Comparison of ENCODE assay signal across 8 cellular contexts in the genomic region with DNA sequence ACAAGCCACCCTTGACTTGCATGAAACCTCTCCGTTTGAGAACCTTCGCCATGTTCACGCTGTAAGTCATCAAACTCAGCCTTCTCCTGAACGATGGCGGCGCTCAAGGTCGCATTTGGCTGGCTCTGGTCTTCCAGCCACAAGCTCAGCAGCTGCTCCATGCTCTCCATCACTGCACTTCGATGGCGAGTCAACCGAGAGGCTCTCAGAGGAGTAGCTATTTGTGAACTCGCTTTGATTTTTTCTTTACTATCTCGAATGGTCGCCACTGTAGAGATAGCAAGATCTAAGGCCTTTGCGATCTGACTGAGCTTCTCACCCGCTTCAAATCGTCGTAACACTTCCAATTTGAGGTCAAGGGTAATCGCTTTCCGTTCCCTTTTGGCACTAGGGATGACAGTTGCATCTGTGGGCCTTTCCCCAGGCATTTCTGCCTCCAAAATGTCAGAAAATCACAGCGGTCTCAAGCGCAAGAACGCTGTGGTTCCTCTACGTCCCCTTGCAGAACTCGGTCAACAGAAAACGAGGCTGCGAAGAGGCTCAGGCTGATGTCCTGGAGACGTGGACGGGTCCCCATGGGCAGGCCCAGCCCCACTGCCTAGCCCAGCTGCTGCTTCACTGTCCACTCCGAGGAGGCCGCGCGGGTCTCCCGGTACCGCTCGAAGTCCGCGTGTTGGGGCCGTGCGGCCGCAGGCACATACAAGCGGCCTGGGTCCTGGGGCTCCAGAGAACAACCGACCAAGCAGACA. TPM values are rescaled to one million over a fixed set of nuclear protein-coding genes. Genes with fewer than 3 reads are reported as not detected.
DNase-seq lines count a peak whose midpoint lies in the region; ATAC-seq and TF ChIP-seq lines count a peak whose summit lies in the region.

No MANE protein-coding gene starts in this region.

- peaks cover 15 to 25% of the 10 kb centered on the region in 2 donors for H3K36me3 Mint-ChIP-seq in activated naive CD4-positive, alpha-beta T cell treated with anti-CD3 and anti-CD28 coated beads, Interleukin-2, amount 50 U/mL, for 72 hours

- peaks cover 0 to 67% (median 46%) of the 10 kb centered on the region in 11 experiments; a peak in 19 of 22 replicates for H4K20me1 ChIP-seq in BLaER1 treated with 17β-estradiol and CSF1 and Interleukin-3, amounts not matched to agents 10 nM and 100 nM

- TF ChIP-seq CTCF in stomach (IDR thresholded peaks at IDR 0.05), result no peak
- no peak for TF ChIP-seq CTCF in omental fat pad (IDR thresholded peaks at IDR 0.05)

- no peaks in the 10 kb centered on the region; a peak in 3 of 22 replicates for H3K9me3 ChIP-seq in BLaER1 treated with 17β-estradiol and CSF1 and Interleukin-3, amounts not matched to agents 10 nM and 100 nM (replicated peaks in 1 of 11)
- H3K9me3 ChIP-seq in iPS-15b (ENCODE audit: control insufficient read depth, insufficient read depth, low read length) (no peaks in the 10 kb centered on the region), stomach (no peaks in the 10 kb centered on the region)

- H3K27me3 ChIP-seq in BLaER1 treated with 17β-estradiol and CSF1 and Interleukin-3, amounts not matched to agents 10 nM and 100 nM, result no peaks in the 10 kb centered on the region
- no peaks in the 10 kb centered on the region for H3K27me3 ChIP-seq in iPS-15b (ENCODE audit: control insufficient read depth, insufficient read depth, low read length)
- H3K27me3 ChIP-seq in stomach, result no peaks in the 10 kb centered on the region

- 39 to 50% (median 44%) methylated on average over 37 to 42 of the region's 42 CpGs for WGBS in stomach, 5 donors

- H3K4me3 ChIP-seq in BLaER1 treated with 17β-estradiol and CSF1 and Interleukin-3, amounts not matched to agents 10 nM and 100 nM, result peak overlapping the region; percentile 81 to 99 (median 88)
- H3K4me3 ChIP-seq in iPS-15b (ENCODE audit: low read depth, low read length), result peak overlapping the region; percentile 96
- peak overlapping the region; percentile 85 to 97 (median 93) for H3K4me3 ChIP-seq in stomach

- intact Hi-C loops in stomach (cut with DNase I; ENCODE audit: low total_unique reads), result no loop called here

- H3K4me2 ChIP-seq in BLaER1 treated with 17β-estradiol and CSF1 and Interleukin-3, amounts not matched to agents 10 nM and 100 nM, result peak overlapping the region; percentile 91 to 100 (median 98)

- H3K9me3 Mint-ChIP-seq in activated naive CD4-positive, alpha-beta T cell treated with anti-CD3 and anti-CD28 coated beads, Interleukin-2, amount 50 U/mL, for 72 hours, result peaks cover 3 to 5% of the 10 kb centered on the region in 2 donors

- H3K27ac Mint-ChIP-seq in activated naive CD4-positive, alpha-beta T cell treated with anti-CD3 and anti-CD28 coated beads, Interleukin-2, amount 50 U/mL, for 72 hours, result peak overlapping the region; percentile 14 to 98

- H3K36me3 ChIP-seq in BLaER1 treated with 17β-estradiol and CSF1 and Interleukin-3, amounts not matched to agents 10 nM and 100 nM, result peaks cover 2 to 31% (median 21%) of the 10 kb centered on the region in 11 experiments; a peak in 15 of 22 replicates
- H3K36me3 ChIP-seq in iPS-15b (ENCODE audit: control insufficient read depth, insufficient read depth, low read length), result peaks cover 10% of the 10 kb centered on the region
- H3K36me3 ChIP-seq in stomach, result peaks cover 0 to 13% (median 3%) of the 10 kb centered on the region in 4 donors

- DNase-seq in activated naive CD4-positive, alpha-beta T cell treated with anti-CD3 and anti-CD28 coated beads, Interleukin-2, amount 50 U/mL, for 72 hours (ENCODE audit: low spot score in 2 of 2), result no peak
- no peak for DNase-seq in stomach
- no peak for DNase-seq in NCI-H524 treated with DMSO at 0.1 percent for 48 hours (lab: John Stamatoyannopoulos, UW)
- DNase-seq in SW480 (ENCODE audit: low spot score), result no peak
- no peak for DNase-seq in omental fat pad (ENCODE audit: low spot score)

- ATAC-seq in HG02678 (IDR thresholded peaks at IDR 0.05; ENCODE audit: unreplicated experiment) (peak; percentile 3), omental fat pad (ENCODE audit: low FRiP score) (no peak)
- ATAC-seq in activated naive CD4-positive, alpha-beta T cell treated with anti-CD3 and anti-CD28 coated beads, Interleukin-2, amount 50 U/mL, for 72 hours, result peak in 1 of 2 donors; percentile 3

- TF ChIP-seq POLR2A in stomach (IDR thresholded peaks at IDR 0.05), result no peak

- peak overlapping the region; percentile 86 to 99 (median 94) for H3K9ac ChIP-seq in BLaER1 treated with 17β-estradiol and CSF1 and Interleukin-3, amounts not matched to agents 10 nM and 100 nM
- peak overlapping the region; percentile 81 for H3K9ac ChIP-seq in iPS-15b (ENCODE audit: low read depth, low read length)

- peak overlapping the region; percentile 75 to 97 (median 94) for H3K27ac ChIP-seq in BLaER1 treated with 17β-estradiol and CSF1 and Interleukin-3, amounts not matched to agents 10 nM and 100 nM
- H3K27ac ChIP-seq in stomach, result peak overlapping the region; percentile 93 to 99 (median 99)

- H3K4me1 ChIP-seq in BLaER1 treated with 17β-estradiol and CSF1 and Interleukin-3, amounts not matched to agents 10 nM and 100 nM, result peaks cover 48 to 78% (median 56%) of the 10 kb centered on the region in 10 experiments
- H3K4me1 ChIP-seq in iPS-15b (ENCODE audit: control insufficient read depth, insufficient read depth, low read length) (no peaks in the 10 kb centered on the region), stomach (peaks cover 22 to 52% (median 37%) of the 10 kb centered on the region in 4 donors)

- no peak for TF ChIP-seq EP300 in stomach (IDR thresholded peaks at IDR 0.05)

RNA-seq across cellular contexts. Expression of a gene that starts 23.1 kb away (rescaled TPM):
- 10 to 100 TPM in 1 of 2 donors, 1 to 10 TPM in 1; 5.1 to 22.8 TPM for total RNA-seq in activated naive CD4-positive, alpha-beta T cell treated with anti-CD3 and anti-CD28 coated beads, Interleukin-2, amount 50 U/mL, for 72 hours
- total RNA-seq in stomach (100 to 1,000 TPM in 1 of 5 donors, 10 to 100 TPM in 4; 26.4 to 329 (median 56.1) TPM), omental fat pad (10 to 100 TPM; 57.2 to 94.4 (median 80.6) TPM)
- 10 to 100 TPM; 52.5 to 74.6 (median 61.9) TPM for polyA plus RNA-seq in stomach

RNA-seq across cellular contexts. Expression of a gene that starts 47.6 kb away (rescaled TPM):
- 1 to 10 TPM in 1 of 2 donors, under 1 TPM in 1; 0.50 to 1.1 TPM for total RNA-seq in activated naive CD4-positive, alpha-beta T cell treated with anti-CD3 and anti-CD28 coated beads, Interleukin-2, amount 50 U/mL, for 72 hours
- total RNA-seq in stomach, result 10 to 100 TPM in 2 of 5 donors, 1 to 10 TPM in 1, under 1 TPM in 1, not detected in 1; 0.73 to 37.1 (median 15.1) TPM
- polyA plus RNA-seq in stomach, result 1 to 10 TPM; 5.8 to 9.9 (median 7.3) TPM
- total RNA-seq in omental fat pad, result 1 to 10 TPM in 3 of 4 donors, not detected in 1; 1.4 to 5.0 (median 3.5) TPM

RNA-seq across cellular contexts. Expression of a gene that starts 48.5 kb away (rescaled TPM):
- 10 to 100 TPM in 1 of 2 donors, not detected in 1; 10.2 TPM for total RNA-seq in activated naive CD4-positive, alpha-beta T cell treated with anti-CD3 and anti-CD28 coated beads, Interleukin-2, amount 50 U/mL, for 72 hours
- total RNA-seq in stomach (10 to 100 TPM in 1 of 5 donors, 1 to 10 TPM in 1, under 1 TPM in 1, not detected in 2; 0.29 to 14.5 (median 1.0) TPM), omental fat pad (10 to 100 TPM in 2 of 4 donors, 1 to 10 TPM in 2; 2.8 to 34.9 (median 10.5) TPM)
- 1 to 10 TPM; 2.4 to 8.2 (median 5.0) TPM for polyA plus RNA-seq in stomach

RNA-seq across cellular contexts. Expression of a gene that starts 53.0 kb away (rescaled TPM):
- 1 to 10 TPM; 4.6 to 5.1 TPM for total RNA-seq in activated naive CD4-positive, alpha-beta T cell treated with anti-CD3 and anti-CD28 coated beads, Interleukin-2, amount 50 U/mL, for 72 hours
- total RNA-seq in stomach (10 to 100 TPM in 1 of 5 donors, 1 to 10 TPM in 4; 1.3 to 11.3 (median 6.7) TPM), omental fat pad (1 to 10 TPM; 2.5 to 7.4 (median 6.0) TPM)
- 1 to 10 TPM; 1.4 to 3.9 (median 1.8) TPM for polyA plus RNA-seq in stomach
